Comparison of ENCODE assay signal across 8 cellular contexts in genomic region chrX:134797390-134797700, GRCh38. TPM values are rescaled to one million over a fixed set of nuclear protein-coding genes. Genes with fewer than 3 reads are reported as not detected.
DNase-seq lines count a peak whose midpoint lies in the region; ATAC-seq, FAIRE-seq and TF ChIP-seq lines count a peak whose summit lies in the region.

No MANE protein-coding gene starts in this region.

- CTCF ChIA-PET in RWPE1 (lab: Yijun Ruan, JAX), result no interaction called here

- no peak for TF ChIP-seq POLR2A in GM12891 (IDR thresholded peaks at IDR 0.05; ENCODE audit: low read depth, low read length)

- no peak for FAIRE-seq in GM12891 (lab: Jason Lieb, UNC)

- POLR2A ChIA-PET in RWPE1 (lab: Yijun Ruan, JAX; ENCODE audit: low non-redundant PET), result no interaction called here

- no peak for TF ChIP-seq CTCF in GM12875 (IDR thresholded peaks at IDR 0.05; ENCODE audit: borderline replicate concordance, insufficient read depth, low read depth, low read length)
- no peak for TF ChIP-seq CTCF in RWPE1 (conservative IDR thresholded peaks at IDR 0.05; ENCODE audit: low read depth)
- no peak for TF ChIP-seq CTCF in fibroblast of mammary gland (conservative IDR thresholded peaks at IDR 0.05; ENCODE audit: control insufficient read depth, insufficient read depth, low read depth, low read length)
- TF ChIP-seq CTCF in retinal pigment epithelial cell (conservative IDR thresholded peaks at IDR 0.05; ENCODE audit: low read depth, low read length), result no peak

- no peak for DNase-seq in RWPE1 (ENCODE audit: low spot score)
- no peak for DNase-seq in fibroblast of mammary gland (ENCODE audit: low read depth)
- no peak for DNase-seq in retinal pigment epithelial cell (ENCODE audit: low read depth)
- no peak for DNase-seq in stimulated activated CD4-positive, alpha-beta T cell treated with anti-CD3 and anti-CD28 coated beads, Interleukin-12 subunit alpha, Interleukin-12 subunit beta, amount 100 ng/mL, for 4 hours
- no peak for DNase-seq in GM03348 (ENCODE audit: low spot score)
- DNase-seq in GM12891 (ENCODE audit: insufficient read length, low spot score), result no peak

- peak overlapping the region; percentile 69 for H3K27ac ChIP-seq in RWPE1

- H3K4me3 ChIP-seq in GM12875 (ENCODE audit: low read depth, low read length) (peak overlapping the region; percentile 48), fibroblast of mammary gland (ENCODE audit: control insufficient read depth, low read depth, low read length) (peak overlapping the region; percentile 68), retinal pigment epithelial cell (ENCODE audit: low read length) (peak overlapping the region; percentile 71)

- no peak for ATAC-seq in activated CD4-positive, CD25-positive, alpha-beta regulatory T cell treated with anti-CD3 and anti-CD28 coated beads, Interleukin-2, amount 50 U/mL, for 24 hours

TF ChIP-seq in GM12891, 5 proteins besides CTCF, POLR2A, EP300 and RAD21:
- no peak for TF ChIP-seq TAF1 (IDR thresholded peaks at IDR 0.05; ENCODE audit: low read depth, low read length)
- no peak for TF ChIP-seq POLR2AphosphoS5 (IDR thresholded peaks at IDR 0.05; ENCODE audit: low read depth, low read length)
- TF ChIP-seq PAX5 (IDR thresholded peaks at IDR 0.05; ENCODE audit: insufficient read depth, low read length, severe bottlenecking), result no peak
- TF ChIP-seq POU2F2 (IDR thresholded peaks at IDR 0.05; ENCODE audit: low read depth, low read length), result no peak
- TF ChIP-seq SPI1 (IDR thresholded peaks at IDR 0.05; ENCODE audit: low read depth, low read length), result no peak

RNA-seq across cellular contexts. Expression of gene PABIR2, which starts 0.3 kb away (rescaled TPM):
- 22.7 TPM for polyA plus RNA-seq in GM12891 (2012; ENCODE audit: low read depth, missing spikeins)
